20 cellular contexts compared by ENCODE assay signal in genomic region chr1:23759277-23759676, GRCh38. TPM values are rescaled to one million over a fixed set of nuclear protein-coding genes. Genes with fewer than 3 reads are reported as not detected.
DNase-seq lines count a peak whose midpoint lies in the region; ATAC-seq and TF ChIP-seq lines count a peak whose summit lies in the region.
"Had no signal": no experiment of that assay in that cellular context is flagged by ENCODE, and none has a peak within 500 bp of the region (broad histone marks: within the 10 kb centered on the region; RNA-seq: fewer than 3 reads in every experiment).

No MANE protein-coding gene starts in this region.

- peak overlapping the region in 4 of 5 experiments; percentile 51 to 78 (median 60) for H3K27ac Mint-ChIP-seq in brain
- H3K27ac Mint-ChIP-seq: activated T-helper 17 cell treated with anti-CD3 and anti-CD28 coated beads, Interleukin-2, amount 50 U/mL, for 72 hours; dendritic cell treated with granulocyte-macrophage colony-stimulating factor and Interleukin-4, amounts not matched to agents 40 ng/mL and 50 ng/mL, for 4 days had no signal

- peaks cover 29% of the 10 kb centered on the region for H4K20me1 ChIP-seq in IMR-90 (ENCODE audit: insufficient read depth, low read length)

- H2AFZ ChIP-seq in IMR-90 (replicated peaks; ENCODE audit: low read length, poor library complexity): no peak overlapping the region
- H2AFZ ChIP-seq: GM23248, hepatocyte had no signal

- no peaks in the 10 kb centered on the region for H3K27me3 ChIP-seq in IMR-90 (ENCODE audit: control insufficient read depth, insufficient read depth, low read length)
- H3K27me3 ChIP-seq in prostate gland (replicated peaks; ENCODE audit: insufficient read depth): no peaks in the 10 kb centered on the region
- H3K27me3 ChIP-seq in aorta (ENCODE audit: control insufficient read depth in 1 of 2, insufficient read depth in 2 of 2, low read length in 1 of 2): no peaks in the 10 kb centered on the region
- H3K27me3 ChIP-seq: hepatocyte had no signal

- dilution Hi-C loops in IMR-90 (cut with HindIII; ENCODE audit: low sequenced_read_pairs, unreplicated experiment): no loop called here

- no peak overlapping the region for H2BK5ac ChIP-seq in IMR-90 (ENCODE audit: low read depth, low read length, poor library complexity, severe bottlenecking)

- TF ChIP-seq CTCF in IMR-90 (conservative IDR thresholded peaks at IDR 0.05; ENCODE audit: low read depth, low read length): no peak
- no peak for TF ChIP-seq CTCF in brain (conservative IDR thresholded peaks at IDR 0.05)
- TF ChIP-seq CTCF in prostate gland (IDR thresholded peaks at IDR 0.05): no peak

- no peak overlapping the region for H2BK15ac ChIP-seq in IMR-90 (ENCODE audit: low read depth, low read length)

- POLR2A ChIA-PET in IMR-90 (lab: Charles Lee; ENCODE audit: unreplicated experiment): no interaction called here

- no peak overlapping the region for H3K23ac ChIP-seq in IMR-90 (ENCODE audit: low read depth, low read length)

- H2BK120ac ChIP-seq in IMR-90 (ENCODE audit: low read depth, low read length): no peak overlapping the region

- H3K4me3 Mint-ChIP-seq in brain: peak overlapping the region in 1 of 5 experiments; percentile 30
- H3K4me3 Mint-ChIP-seq: activated CD8-positive, alpha-beta T cell treated with anti-CD3 and anti-CD28 coated beads for 36 hours; activated T-helper 17 cell treated with anti-CD3 and anti-CD28 coated beads, Interleukin-2, amount 50 U/mL, for 72 hours; dendritic cell treated with granulocyte-macrophage colony-stimulating factor and Interleukin-4, amounts not matched to agents 40 ng/mL and 50 ng/mL, for 4 days had no signal

- WGBS in IMR-90 (ENCODE audit: extremely low coverage in 2 of 2, insufficient read length in 1 of 2), 2 experiments: no CpG with 5 or more reads among the region's 4 CpGs
- 20% methylated on average over 4 of the region's 4 CpGs for WGBS in prostate gland
- 26 to 34% methylated on average over 4 of the region's 4 CpGs for WGBS in aorta, 2 donors

- TF ChIP-seq POLR2A in IMR-90 (IDR thresholded peaks at IDR 0.05; ENCODE audit: low read depth, low read length) (no peak), prostate gland (IDR thresholded peaks at IDR 0.05) (no peak), erythroblast (IDR thresholded peaks at IDR 0.05; ENCODE audit: low read length) (no peak)

- H3K4me1 ChIP-seq in IMR-90 (ENCODE audit: control insufficient read depth, insufficient read depth, low read length) (peaks cover 2% of the 10 kb centered on the region; the same call in 1 of the 2 replicates), prostate gland (replicated peaks) (no peaks in the 10 kb centered on the region), aorta (ENCODE audit: control insufficient read depth in 1 of 2, insufficient read depth in 2 of 2, low read length in 2 of 2) (no peaks in the 10 kb centered on the region)

- peaks cover 78% of the 10 kb centered on the region for H3K36me3 Mint-ChIP-seq in brain

- H3K4me1 Mint-ChIP-seq in brain: peaks cover 39% of the 10 kb centered on the region
- H3K4me1 Mint-ChIP-seq: activated T-helper 17 cell treated with anti-CD3 and anti-CD28 coated beads, Interleukin-2, amount 50 U/mL, for 72 hours had no signal

- no peak overlapping the region for H2BK20ac ChIP-seq in IMR-90 (ENCODE audit: low read depth, low read length)

- H4K5ac ChIP-seq in IMR-90 (ENCODE audit: low read depth, low read length): no peak overlapping the region

- H3K79me1 ChIP-seq in IMR-90 (ENCODE audit: low read depth in 1 of 2, low read length in 2 of 2): peaks cover 14 to 55% of the 10 kb centered on the region in 2 experiments

- H3K9me3 Mint-ChIP-seq in brain: no peaks in the 10 kb centered on the region
- H3K9me3 Mint-ChIP-seq: activated CD8-positive, alpha-beta T cell treated with anti-CD3 and anti-CD28 coated beads for 36 hours; activated T-helper 17 cell treated with anti-CD3 and anti-CD28 coated beads, Interleukin-2, amount 50 U/mL, for 72 hours; dendritic cell treated with granulocyte-macrophage colony-stimulating factor and Interleukin-4, amounts not matched to agents 40 ng/mL and 50 ng/mL, for 4 days had no signal

- in situ Hi-C loops in IMR-90 (cut with MboI; ENCODE audit: low sequenced_read_pairs): loop anchor here (10.0 kb wide), 1 partner anchor 214 kb away; no protein-coding TSS in a partner anchor

- H3K9ac ChIP-seq in IMR-90 (ENCODE audit: low read depth, low read length): no peak overlapping the region
- H3K9ac ChIP-seq: GM23248, KMS-11 had no signal

- CTCF ChIA-PET in IMR-90 (lab: Yijun Ruan, JAX): no interaction called here

- no peak for TF ChIP-seq RAD21 in IMR-90 (IDR thresholded peaks at IDR 0.05; ENCODE audit: low read length)

- no peak overlapping the region for H4K8ac ChIP-seq in IMR-90 (ENCODE audit: low read depth in 2 of 2, low read length in 2 of 2)

- H3K4me3 ChIP-seq in IMR-90 (ENCODE audit: insufficient read depth, low read depth, low read length) (no peak overlapping the region), prostate gland (no peak overlapping the region), aorta (ENCODE audit: low read length in 2 of 2) (no peak overlapping the region)
- H3K4me3 ChIP-seq: GM12878, GM23248, hepatocyte had no signal

- ATAC-seq in IMR-90 (ENCODE audit: low read depth) (peak; percentile 79), aorta (ENCODE audit: low FRiP score) (no peak)
- ATAC-seq: activated CD8-positive, alpha-beta T cell treated with anti-CD3 and anti-CD28 coated beads for 36 hours; activated T-helper 17 cell treated with anti-CD3 and anti-CD28 coated beads, Interleukin-2, amount 50 U/mL, for 72 hours; GM12878; Panc1 had no signal

- H3K4me2 ChIP-seq in IMR-90 (ENCODE audit: low read depth, low read length): peak overlapping the region; percentile 10; the same call in 1 of the 2 replicates
- H3K4me2 ChIP-seq: hepatocyte, KMS-11 had no signal

- H3K9me1 ChIP-seq in IMR-90 (ENCODE audit: insufficient read depth, low read length): 0 out of 2 replicates have a peak, but pooled peaks cover 7% of the 10 kb centered on the region

- no peak overlapping the region for H3K18ac ChIP-seq in IMR-90 (ENCODE audit: low read depth, low read length)

- intact Hi-C loops in IMR-90 (cut with micrococcal nuclease): no loop called here
- intact Hi-C loops in prostate gland (cut with DNase I): no loop called here
- intact Hi-C loops in aorta (cut with DNase I): no loop called here

- no peak overlapping the region for H3K56ac ChIP-seq in IMR-90 (ENCODE audit: extremely low read depth, insufficient read depth, low read length)

- no peaks in the 10 kb centered on the region for H3K27me3 Mint-ChIP-seq in brain
- H3K27me3 Mint-ChIP-seq: activated CD8-positive, alpha-beta T cell treated with anti-CD3 and anti-CD28 coated beads for 36 hours; activated T-helper 17 cell treated with anti-CD3 and anti-CD28 coated beads, Interleukin-2, amount 50 U/mL, for 72 hours; dendritic cell treated with granulocyte-macrophage colony-stimulating factor and Interleukin-4, amounts not matched to agents 40 ng/mL and 50 ng/mL, for 4 days had no signal

- H4K91ac ChIP-seq in IMR-90 (ENCODE audit: insufficient read depth, low read depth, low read length): no peak overlapping the region

- H3K9me3 ChIP-seq in IMR-90 (ENCODE audit: control insufficient read depth, insufficient read depth, low read length) (no peaks in the 10 kb centered on the region), prostate gland (no peaks in the 10 kb centered on the region), aorta (ENCODE audit: control insufficient read depth, low read length) (no peaks in the 10 kb centered on the region)

- H3K36me3 ChIP-seq in IMR-90 (ENCODE audit: control insufficient read depth, insufficient read depth, low read length) (peaks cover 66% of the 10 kb centered on the region), prostate gland (peaks cover 15 to 25% of the 10 kb centered on the region in 2 donors), aorta (ENCODE audit: control insufficient read depth in 1 of 2, insufficient read depth in 2 of 2, low read length in 1 of 2) (peaks cover 14% of the 10 kb centered on the region in 2 donors)

- no TSS peak for BruUV-seq in IMR-90 (replicated peaks; lab: Mats Ljungman, UMichigan)

- H3K4ac ChIP-seq in IMR-90 (ENCODE audit: low read depth, low read length): no peak overlapping the region

- no peak overlapping the region for H2AK9ac ChIP-seq in IMR-90 (replicated peaks; ENCODE audit: low read depth, low read length, poor library complexity)

- H3K14ac ChIP-seq in IMR-90 (replicated peaks; ENCODE audit: low read depth, low read length): no peak overlapping the region

- DNase-seq in IMR-90 (peak; percentile 52), hippocampal formation (lab: John Stamatoyannopoulos, UW) (peak; percentile 56 to 71), prostate gland (ENCODE audit: low spot score) (peak; percentile 46), aorta (no peak), erythroblast (lab: John Stamatoyannopoulos, UW) (no peak)
- no peak for DNase-seq in activated CD4-positive, alpha-beta T cell treated with anti-CD3 and anti-CD28 coated beads for 4 hours
- DNase-seq: activated CD8-positive, alpha-beta T cell treated with anti-CD3 and anti-CD28 coated beads for 36 hours; amniotic stem cell; Calu3; GM23248; NCI-H1092 treated with DMSO at 0.1 percent for 48 hours; NCI-H2171; NCI-H82 had no signal

- peak overlapping the region; percentile 9; the same call in 1 of the 2 replicates for H3K27ac ChIP-seq in IMR-90 (ENCODE audit: insufficient read depth, low read length)
- H3K27ac ChIP-seq in prostate gland: peak overlapping the region in 1 of 2 donors; percentile 29
- H3K27ac ChIP-seq in aorta (ENCODE audit: low read depth in 1 of 2, low read length in 2 of 2): no peak overlapping the region
- H3K27ac ChIP-seq: GM23248, hepatocyte, KMS-11 had no signal

- H2AK5ac ChIP-seq in IMR-90 (ENCODE audit: low read depth, low read length): no peak overlapping the region

RNA-seq across cellular contexts. Expression of gene ELOA, which starts 16.0 kb away (rescaled TPM):
- total RNA-seq in IMR-90 (2012; rRNA removed) (40.7 and 44.4 TPM in 2 replicates), prostate gland (10 to 100 TPM; 35.7 to 42.1 TPM), aorta (10 to 100 TPM; 30.3 to 31.0 TPM)
- polyA plus RNA-seq in IMR-90 (2012; rRNA removed) (19.5 and 22.9 TPM in 2 replicates), brain (ENCODE audit: insufficient read depth, low read depth, low replicate concordance) (26.9 TPM), aorta (10 to 100 TPM; 11.8 to 14.0 TPM)
- polyA plus RNA-seq in IMR-90 (2012; cell fraction: cytosol; rRNA removed): 5.5 and 9.2 TPM in 2 replicates
- polyA plus RNA-seq in IMR-90 (2012; cell fraction: nucleus; rRNA removed; ENCODE audit: low replicate concordance): 9.4 and 25.4 TPM in 2 replicates

RNA-seq across cellular contexts. Expression of gene PITHD1, which starts 18.9 kb away (rescaled TPM):
- total RNA-seq in IMR-90 (2012; rRNA removed) (23.8 and 34.2 TPM in 2 replicates), prostate gland (10 to 100 TPM; 85.7 to 86.7 TPM), aorta (10 to 100 TPM; 34.9 to 39.8 TPM)
- polyA plus RNA-seq in IMR-90 (2012; rRNA removed) (31.8 and 32.0 TPM in 2 replicates), brain (ENCODE audit: insufficient read depth, low read depth, low replicate concordance) (79.2 TPM), aorta (10 to 100 TPM; 33.9 to 40.3 TPM)
- 18.3 and 34.6 TPM in 2 replicates for polyA plus RNA-seq in IMR-90 (2012; cell fraction: cytosol; rRNA removed)
- 10.8 and 29.0 TPM in 2 replicates for polyA plus RNA-seq in IMR-90 (2012; cell fraction: nucleus; rRNA removed; ENCODE audit: low replicate concordance)

RNA-seq across cellular contexts. Expression of gene LYPLA2, which starts 31.7 kb away (rescaled TPM):
- total RNA-seq in IMR-90 (2012; rRNA removed): 43.9 and 44.3 TPM in 2 replicates
- polyA plus RNA-seq in IMR-90 (2012; rRNA removed): 78.6 and 88.5 TPM in 2 replicates
- polyA plus RNA-seq in IMR-90 (2012; cell fraction: cytosol; rRNA removed): 47.5 and 98.1 TPM in 2 replicates
- 93.3 and 237 TPM in 2 replicates for polyA plus RNA-seq in IMR-90 (2012; cell fraction: nucleus; rRNA removed; ENCODE audit: low replicate concordance)
- 53.3 TPM for polyA plus RNA-seq in brain (ENCODE audit: insufficient read depth, low read depth, low replicate concordance)
- 10 to 100 TPM; 53.6 to 57.7 TPM for total RNA-seq in prostate gland
- 10 to 100 TPM; 30.0 to 31.2 TPM for total RNA-seq in aorta
- 10 to 100 TPM; 17.3 to 32.5 TPM for polyA plus RNA-seq in aorta

RNA-seq across cellular contexts. Expression of gene GALE, which starts 41.3 kb away (rescaled TPM):
- total RNA-seq in IMR-90 (2012; rRNA removed) (28.3 and 31.7 TPM in 2 replicates), prostate gland (10 to 100 TPM; 26.3 to 27.3 TPM), aorta (10 to 100 TPM; 13.6 to 18.5 TPM)
- polyA plus RNA-seq in IMR-90 (2012; rRNA removed) (39.9 and 44.5 TPM in 2 replicates), brain (ENCODE audit: insufficient read depth, low read depth, low replicate concordance) (20.7 TPM), aorta (10 to 100 TPM in 1 of 2 donors, 1 to 10 TPM in 1; 9.9 to 23.2 TPM)
- 35.1 and 46.3 TPM in 2 replicates for polyA plus RNA-seq in IMR-90 (2012; cell fraction: cytosol; rRNA removed)
- polyA plus RNA-seq in IMR-90 (2012; cell fraction: nucleus; rRNA removed; ENCODE audit: low replicate concordance): 56.9 and 85.3 TPM in 2 replicates

Comparison
In these comparisons a context has a peak if more than half of its experiments do, and no peak if none do; other contexts are left out.
1. DNase-seq: peak in IMR-90 (single experiment), hippocampal formation (2 of 2) and prostate gland (single experiment); none in activated CD4-positive, alpha-beta T cell treated with anti-CD3 and anti-CD28 coated beads for 4 hours (0 of 2), aorta (0 of 2) and erythroblast (0 of 2).